ENCODE assay signal across 8 cellular contexts in the genomic region with DNA sequence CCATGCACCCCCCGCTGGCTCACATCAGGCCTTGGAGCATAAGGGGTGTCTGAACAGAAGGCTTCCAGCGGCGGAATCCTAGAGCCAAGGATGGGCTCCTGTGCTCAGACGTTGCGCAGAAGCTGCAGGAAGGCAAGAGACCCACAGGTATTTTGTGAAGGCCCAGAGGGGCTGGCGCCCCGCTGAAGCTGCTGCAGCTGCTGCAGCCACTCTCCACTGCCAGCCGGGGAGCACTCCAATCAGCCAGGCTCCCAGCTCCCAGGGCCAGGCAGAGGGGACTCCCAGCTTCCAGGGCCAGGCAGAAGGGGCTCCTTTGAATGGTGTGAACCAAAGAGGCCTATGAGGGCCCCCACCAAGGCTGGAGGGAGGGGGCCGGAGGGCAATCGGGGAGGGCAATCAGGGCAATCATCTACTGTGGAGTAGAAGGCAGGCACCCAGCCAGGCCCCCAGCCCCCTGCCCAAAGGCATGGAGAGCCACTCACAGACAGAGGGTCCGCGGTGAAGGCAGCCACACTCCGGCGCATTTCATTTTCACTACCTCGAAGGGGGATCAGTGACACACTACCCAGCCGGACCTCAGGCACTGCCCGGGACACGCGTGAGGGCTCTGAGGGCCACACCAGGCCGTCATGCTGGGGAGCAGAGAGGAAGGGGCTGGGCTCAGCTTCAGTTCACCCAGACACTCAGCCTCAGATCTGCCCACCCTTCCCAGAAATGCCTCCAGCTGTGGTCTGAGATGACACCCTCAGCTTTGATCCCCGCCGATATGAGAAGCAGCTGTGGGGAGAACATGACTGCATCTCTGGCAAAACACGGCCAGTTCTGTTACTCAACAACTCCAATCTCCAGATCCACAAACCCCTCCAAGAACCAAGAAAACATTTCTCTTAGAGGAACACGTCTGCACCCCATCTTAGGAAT. TPM values are rescaled to one million over a fixed set of nuclear protein-coding genes. Genes with fewer than 3 reads are reported as not detected.
A peak's percentile ranks its signal among the peaks of the same experiment; 100 is the strongest.
DNase-seq lines count a peak whose midpoint lies in the region; ATAC-seq and TF ChIP-seq lines count a peak whose summit lies in the region.

No MANE protein-coding gene starts in this region.

- no peak for DNase-seq in CD8-positive, alpha-beta T cell
- peak; percentile 18 for DNase-seq in activated T-cell treated with anti-CD3 and anti-CD28 coated beads for 4 hours
- DNase-seq in Right ventricle myocardium superior: peak; percentile 68
- peak; percentile 21 for DNase-seq in stimulated activated CD4-positive, alpha-beta T cell treated with anti-CD3 and anti-CD28 coated beads, Interleukin-2, amount 100 ng/mL, for 4 hours (ENCODE audit: low read depth)
- DNase-seq in HUDEP-2 (lab: John Stamatoyannopoulos, UW; ENCODE audit: unreplicated experiment in 76 of 76): no peak
- no peak for DNase-seq in occipital lobe (lab: John Stamatoyannopoulos, UW)
- no peak for DNase-seq in GM13976 (ENCODE audit: low spot score)
- no peak for DNase-seq in BE2C

- peaks cover 20% of the 10 kb centered on the region for H3K36me3 ChIP-seq in CD8-positive, alpha-beta T cell (ENCODE audit: insufficient read depth, low read length)
- H3K36me3 ChIP-seq in BE2C: 0 out of 2 replicates have a peak, but pooled peaks cover 2% of the 10 kb centered on the region

- ATAC-seq in CD8-positive, alpha-beta T cell: no peak
- ATAC-seq in Right ventricle myocardium superior (ENCODE audit: poor library complexity): peak; percentile 7

- TF ChIP-seq CTCF in CD8-positive, alpha-beta T cell (IDR thresholded peaks at IDR 0.05): no peak
- TF ChIP-seq CTCF in GM13976 (IDR thresholded peaks at IDR 0.05; ENCODE audit: borderline replicate concordance, control extremely low read depth, extremely low read depth, insufficient read depth, missing control alignments) (no peak), BE2C (IDR thresholded peaks at IDR 0.05; ENCODE audit: low read depth, low read length) (no peak)

- no peaks in the 10 kb centered on the region for H3K9me3 ChIP-seq in CD8-positive, alpha-beta T cell (ENCODE audit: low read length)
- H3K9me3 ChIP-seq in BE2C: no peaks in the 10 kb centered on the region

- peaks cover 51% of the 10 kb centered on the region for H3K36me3 Mint-ChIP-seq in CD8-positive, alpha-beta T cell

- in situ Hi-C loops in GM13976 (cut with MboI; ENCODE audit: low sequenced_read_pairs, unreplicated experiment): no loop called here

- POLR2A ChIA-PET in CD8-positive, alpha-beta T cell (lab: Charles Lee): no interaction called here

- H3K4me3 ChIP-seq in CD8-positive, alpha-beta T cell (ENCODE audit: low read depth, low read length): no peak overlapping the region
- no peak overlapping the region for H3K4me3 ChIP-seq in BE2C (ENCODE audit: low read depth, low read length)

- H3K4me1 Mint-ChIP-seq in CD8-positive, alpha-beta T cell (ENCODE audit: low read depth): peaks cover 15% of the 10 kb centered on the region

- no peak overlapping the region for H3K27ac ChIP-seq in CD8-positive, alpha-beta T cell (ENCODE audit: low read depth, low read length)

- peaks cover 6% of the 10 kb centered on the region for H3K4me1 ChIP-seq in CD8-positive, alpha-beta T cell (ENCODE audit: insufficient read depth, low read length)
- H3K4me1 ChIP-seq in BE2C: peaks cover 5% of the 10 kb centered on the region; the same call in 1 of the 2 replicates

- no peaks in the 10 kb centered on the region for H3K9me3 Mint-ChIP-seq in CD8-positive, alpha-beta T cell

- H3K27me3 ChIP-seq in CD8-positive, alpha-beta T cell (ENCODE audit: insufficient read depth, low read length): no peaks in the 10 kb centered on the region
- H3K27me3 ChIP-seq in BE2C: no peaks in the 10 kb centered on the region

- CTCF ChIA-PET in CD8-positive, alpha-beta T cell (lab: Charles Lee): interaction anchor here (0.9 to 4.9 kb wide), 7 partner anchors 9 to 214 kb away, joined by 3 to 38 read pairs (median 7); no protein-coding TSS in a partner anchor

- H3K4me3 Mint-ChIP-seq in CD8-positive, alpha-beta T cell: no peak overlapping the region

- intact Hi-C loops in CD8-positive, alpha-beta T cell (cut with DNase I, micrococcal nuclease): loop anchor here in 1 of 2 experiments (2.0 kb wide), 1 partner anchor 35 kb away; no protein-coding TSS in a partner anchor
- intact Hi-C loops in Right ventricle myocardium superior (cut with DNase I): loop anchor here (10.0 kb wide), 1 partner anchor 211 kb away; no protein-coding TSS in a partner anchor

- H3K27me3 Mint-ChIP-seq in CD8-positive, alpha-beta T cell (ENCODE audit: low read depth): no peaks in the 10 kb centered on the region

- H3K27ac Mint-ChIP-seq in CD8-positive, alpha-beta T cell: peak overlapping the region; percentile 69

RNA-seq across cellular contexts. Expression of gene PDE2A, which starts 11.6 kb away (rescaled TPM):
- total RNA-seq in CD8-positive, alpha-beta T cell: 1 to 10 TPM; 3.8 to 4.2 TPM
- total RNA-seq in Right ventricle myocardium superior: 38.5 TPM
- total RNA-seq in occipital lobe: 78.3 TPM
- polyA plus RNA-seq in BE2C (2012; ENCODE audit: insufficient read depth, insufficient read length, low read depth): 298 TPM

Comparison
In these comparisons a context has a peak if more than half of its experiments do, and no peak if none do; other contexts are left out.
1. DNase-seq: peak in activated T-cell treated with anti-CD3 and anti-CD28 coated beads for 4 hours (single experiment), Right ventricle myocardium superior (single experiment) and stimulated activated CD4-positive, alpha-beta T cell treated with anti-CD3 and anti-CD28 coated beads, Interleukin-2, amount 100 ng/mL, for 4 hours (single experiment); none in CD8-positive, alpha-beta T cell (0 of 7), HUDEP-2 (0 of 76), occipital lobe (single experiment), GM13976 (single experiment) and BE2C (single experiment).